ENCODE assay signal across 19 cellular contexts in the genomic region with DNA sequence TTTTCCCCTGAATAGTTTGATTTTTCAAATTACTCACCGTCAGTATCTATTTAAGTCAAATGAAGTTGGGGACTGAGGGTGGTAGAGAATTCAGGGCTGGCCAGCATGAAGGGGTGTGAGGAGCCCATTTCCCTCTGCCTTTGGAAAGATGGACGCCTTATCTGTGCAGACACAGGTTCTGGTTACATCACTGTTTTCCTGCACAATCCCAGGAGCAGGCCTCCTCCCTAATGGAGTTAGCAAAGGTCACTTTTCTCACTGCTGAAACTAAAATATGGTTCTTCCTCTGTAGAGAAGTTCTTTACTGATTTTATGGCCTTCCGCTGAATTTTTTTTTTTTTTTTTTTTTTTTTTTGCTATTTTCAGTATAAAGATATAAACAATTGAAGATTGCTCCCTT.
"Had no signal": no experiment of that assay in that cellular context is flagged by ENCODE, and none has a peak within 500 bp of the region (broad histone marks: within the 10 kb centered on the region; RNA-seq: fewer than 3 reads in every experiment).

No MANE protein-coding gene starts in this region.

- H3K36me3 ChIP-seq: heart right ventricle, neutrophil, sigmoid colon had no signal

- H3K27ac Mint-ChIP-seq: naive B cell, type B pancreatic cell had no signal

- ATAC-seq: esophagus mucosa, heart right ventricle had no signal

- DNase-seq: effector memory CD4-positive, alpha-beta T cell; heart right ventricle; hypothalamus; kidney glomerular epithelial cell; mesendoderm; naive B cell; sigmoid colon; stimulated activated CD4-positive, alpha-beta T cell treated with anti-CD3 and anti-CD28 coated beads, Interleukin-2, amount 100 ng/mL, for 24 hours; stimulated activated CD4-positive, alpha-beta T cell treated with anti-CD3 and anti-CD28 coated beads, Interleukin-4, amount 100 ng/mL, for 4 hours; stimulated activated naive CD4-positive, alpha-beta T cell treated with Interleukin-2 at 50 U/mL for 16 hours had no signal

- H3K9me3 ChIP-seq: neutrophil had no signal

- H3K4me3 ChIP-seq: heart right ventricle, sigmoid colon, skin epidermis had no signal

- FAIRE-seq: endometrium, frontal cortex, islet of Langerhans, urothelium cell line had no signal

- H3K27ac ChIP-seq: heart right ventricle, neutrophil, sigmoid colon, skin epidermis had no signal

- H3K4me3 Mint-ChIP-seq: nephron, type B pancreatic cell had no signal

- H3K36me3 Mint-ChIP-seq: type B pancreatic cell had no signal

- H3K9me3 Mint-ChIP-seq: type B pancreatic cell had no signal
